Comparison of ENCODE assay signal across 13 cellular contexts in the genomic region with DNA sequence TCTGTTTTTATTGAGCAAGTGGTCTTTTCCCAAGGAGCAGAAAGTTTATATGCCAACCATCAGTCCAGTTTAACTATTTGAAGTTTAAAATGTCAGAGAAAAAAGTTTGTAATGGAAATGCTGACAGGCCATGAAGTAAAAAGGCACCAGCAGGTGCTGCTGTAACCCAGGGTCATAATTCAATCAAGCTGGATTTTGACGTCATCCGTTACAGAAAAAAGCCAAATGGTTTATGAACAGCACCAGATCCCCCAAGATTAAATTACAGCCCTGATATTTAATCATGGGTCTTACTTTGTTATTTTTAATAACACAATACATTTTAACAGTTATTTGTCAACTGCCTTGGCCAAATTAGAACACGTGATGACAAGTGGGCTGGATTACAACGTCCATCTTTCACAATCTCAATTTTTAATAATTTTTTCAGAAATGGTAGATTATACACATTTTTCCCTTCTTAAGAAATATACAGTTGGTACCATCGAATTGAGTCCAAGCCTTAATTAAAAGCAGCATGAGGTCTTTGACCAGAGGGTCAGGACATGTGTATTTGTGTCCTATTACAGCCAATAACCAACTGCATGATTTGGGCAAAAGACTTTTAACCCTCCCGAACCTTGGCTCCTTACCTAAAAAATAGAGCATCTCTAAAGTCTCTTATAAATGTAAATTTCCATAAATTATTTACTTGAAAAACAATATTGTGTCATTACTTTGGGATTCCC. TPM values are rescaled to one million over a fixed set of nuclear protein-coding genes. Genes with fewer than 3 reads are reported as not detected.
DNase-seq lines count a peak whose midpoint lies in the region; ATAC-seq and TF ChIP-seq lines count a peak whose summit lies in the region.
"Had no signal": no experiment of that assay in that cellular context is flagged by ENCODE, and none has a peak within 500 bp of the region (broad histone marks: within the 10 kb centered on the region; RNA-seq: fewer than 3 reads in every experiment).

No MANE protein-coding gene starts in this region.

- TF ChIP-seq EP300 in esophagus muscularis mucosa (IDR thresholded peaks at IDR 0.05): no peak

- H3K27me3 ChIP-seq in A673 (replicated peaks; ENCODE audit: insufficient read depth, low read depth, low read length, poor library complexity): no peaks in the 10 kb centered on the region
- H3K27me3 ChIP-seq in RWPE2 (ENCODE audit: insufficient read depth, poor library complexity, severe bottlenecking): no peaks in the 10 kb centered on the region
- no peaks in the 10 kb centered on the region for H3K27me3 ChIP-seq in foreskin keratinocyte
- no peaks in the 10 kb centered on the region for H3K27me3 ChIP-seq in esophagus muscularis mucosa
- H3K27me3 ChIP-seq: cardiac muscle cell, SJCRH30, upper lobe of left lung had no signal

- TF ChIP-seq POLR2A in esophagus muscularis mucosa (IDR thresholded peaks at IDR 0.05; ENCODE audit: low read depth): no peak

- H3K4me3 ChIP-seq in A673 (ENCODE audit: low read depth, low read length, poor library complexity, severe bottlenecking): no peak overlapping the region
- no peak overlapping the region for H3K4me3 ChIP-seq in RWPE2 (ENCODE audit: severe bottlenecking)
- H3K4me3 ChIP-seq in esophagus muscularis mucosa: no peak overlapping the region
- H3K4me3 ChIP-seq: cardiac muscle cell, GM23248, SJCRH30, upper lobe of left lung had no signal

- ATAC-seq in RWPE2 (ENCODE audit: low read depth) (no peak), foreskin keratinocyte (no peak), HG02938 (IDR thresholded peaks at IDR 0.05; ENCODE audit: unreplicated experiment) (no peak), GM19395 (IDR thresholded peaks at IDR 0.05; ENCODE audit: unreplicated experiment) (no peak)
- ATAC-seq: natural killer cell treated with Interleukin-12 subunit alpha and Interleukin-12 subunit beta and Interleukin-15 and Interleukin-18, amount 100 ng/mL, for 72 hours had no signal

- POLR2A ChIA-PET in A673 (lab: Charles Lee; ENCODE audit: low non-redundant PET): no interaction called here

- H3K4me1 ChIP-seq in A673 (ENCODE audit: insufficient read depth, low read length, poor library complexity, severe bottlenecking) (peaks cover 21% of the 10 kb centered on the region), RWPE2 (ENCODE audit: insufficient read depth, poor library complexity, severe bottlenecking) (no peaks in the 10 kb centered on the region), foreskin keratinocyte (no peaks in the 10 kb centered on the region), esophagus muscularis mucosa (peaks cover 8 to 26% (median 16%) of the 10 kb centered on the region in 4 donors)
- H3K4me1 ChIP-seq: SJCRH30 had no signal

- H3K27ac Mint-ChIP-seq in HFFc6: no peak overlapping the region
- H3K27ac Mint-ChIP-seq in activated T-cell treated with anti-CD3 and anti-CD28 coated beads, Interleukin-2, amount 50 U/mL, for 24 hours: no peak overlapping the region
- H3K27ac Mint-ChIP-seq: natural killer cell treated with Interleukin-12 subunit alpha and Interleukin-12 subunit beta and Interleukin-15 and Interleukin-18, amount 100 ng/mL, for 72 hours had no signal

- intact Hi-C loops in A673 (cut with micrococcal nuclease; ENCODE audit: unreplicated experiment): no loop called here
- intact Hi-C loops in esophagus muscularis mucosa (cut with DNase I): no loop called here

- WGBS in esophagus muscularis mucosa: 72% methylated on average over 6 of the region's 6 CpGs

- H3K27ac ChIP-seq in A673 (ENCODE audit: low read depth, low read length, poor library complexity, severe bottlenecking): no peak overlapping the region
- no peak overlapping the region for H3K27ac ChIP-seq in RWPE2 (ENCODE audit: poor library complexity, severe bottlenecking)
- no peak overlapping the region for H3K27ac ChIP-seq in foreskin keratinocyte
- H3K27ac ChIP-seq in esophagus muscularis mucosa (replicated peaks in 1 of 4): no peak overlapping the region
- H3K27ac ChIP-seq: cardiac muscle cell, GM23248, SJCRH30, upper lobe of left lung had no signal

- H3K9me3 Mint-ChIP-seq in HFFc6: no peaks in the 10 kb centered on the region
- H3K9me3 Mint-ChIP-seq in activated T-cell treated with anti-CD3 and anti-CD28 coated beads, Interleukin-2, amount 50 U/mL, for 24 hours: no peaks in the 10 kb centered on the region
- H3K9me3 Mint-ChIP-seq: natural killer cell treated with Interleukin-12 subunit alpha and Interleukin-12 subunit beta and Interleukin-15 and Interleukin-18, amount 100 ng/mL, for 72 hours had no signal

- peaks cover 18% of the 10 kb centered on the region for H3K36me3 Mint-ChIP-seq in HFFc6 (ENCODE audit: low read depth)
- H3K36me3 Mint-ChIP-seq in activated T-cell treated with anti-CD3 and anti-CD28 coated beads, Interleukin-2, amount 50 U/mL, for 24 hours (ENCODE audit: low read depth): no peaks in the 10 kb centered on the region
- H3K36me3 Mint-ChIP-seq: natural killer cell treated with Interleukin-12 subunit alpha and Interleukin-12 subunit beta and Interleukin-15 and Interleukin-18, amount 100 ng/mL, for 72 hours had no signal

- H3K4me3 Mint-ChIP-seq in HFFc6: no peak overlapping the region
- no peak overlapping the region for H3K4me3 Mint-ChIP-seq in activated T-cell treated with anti-CD3 and anti-CD28 coated beads, Interleukin-2, amount 50 U/mL, for 24 hours
- H3K4me3 Mint-ChIP-seq: natural killer cell treated with Interleukin-12 subunit alpha and Interleukin-12 subunit beta and Interleukin-15 and Interleukin-18, amount 100 ng/mL, for 72 hours had no signal

- H3K4me1 Mint-ChIP-seq in HFFc6 (ENCODE audit: low read depth): peaks cover 36% of the 10 kb centered on the region
- no peaks in the 10 kb centered on the region for H3K4me1 Mint-ChIP-seq in activated T-cell treated with anti-CD3 and anti-CD28 coated beads, Interleukin-2, amount 50 U/mL, for 24 hours (ENCODE audit: low read depth)

- H3K9me3 ChIP-seq in A673 (ENCODE audit: low read depth, low read length, poor library complexity, severe bottlenecking) (no peaks in the 10 kb centered on the region), RWPE2 (ENCODE audit: severe bottlenecking) (no peaks in the 10 kb centered on the region), esophagus muscularis mucosa (no peaks in the 10 kb centered on the region)
- H3K9me3 ChIP-seq: SJCRH30, upper lobe of left lung had no signal

- DNase-seq in A673 (ENCODE audit: low spot score) (peak; percentile 16), HFFc6 (no peak), RWPE2 (ENCODE audit: low spot score) (no peak), foreskin keratinocyte (no peak), esophagus muscularis mucosa (ENCODE audit: extremely low spot score) (no peak)
- no peak for DNase-seq in activated T-cell treated with anti-CD3 and anti-CD28 coated beads, Interleukin-2, amount 50 U/mL, for 24 hours
- DNase-seq: GM23248, upper lobe of left lung had no signal

- CTCF ChIA-PET in A673 (lab: Charles Lee): no interaction called here

- no TSS peak for BruUV-seq in A673 (replicated peaks; lab: Mats Ljungman, UMichigan)

- TF ChIP-seq CTCF in A673 (conservative IDR thresholded peaks at IDR 0.05; ENCODE audit: low read depth, low read length) (no peak; the same call in 1 of the 2 replicates), HFFc6 (IDR thresholded peaks at IDR 0.05) (peak; percentile 45), RWPE2 (IDR thresholded peaks at IDR 0.05; ENCODE audit: poor library complexity, severe bottlenecking) (peak; percentile 29), foreskin keratinocyte (conservative IDR thresholded peaks at IDR 0.05) (peak; percentile 47), esophagus muscularis mucosa (IDR thresholded peaks at IDR 0.05) (peak in 1 of 3 experiments; percentile 6)

- H3K36me3 ChIP-seq in A673 (ENCODE audit: insufficient read depth, low read length, poor library complexity, severe bottlenecking): no peaks in the 10 kb centered on the region
- no peaks in the 10 kb centered on the region for H3K36me3 ChIP-seq in RWPE2 (ENCODE audit: low read depth)
- no peaks in the 10 kb centered on the region for H3K36me3 ChIP-seq in esophagus muscularis mucosa
- H3K36me3 ChIP-seq: cardiac muscle cell, SJCRH30, upper lobe of left lung had no signal

- H3K27me3 Mint-ChIP-seq in HFFc6 (ENCODE audit: insufficient read depth): no peaks in the 10 kb centered on the region
- H3K27me3 Mint-ChIP-seq in activated T-cell treated with anti-CD3 and anti-CD28 coated beads, Interleukin-2, amount 50 U/mL, for 24 hours: peaks cover under 1% of the 10 kb centered on the region

RNA-seq across cellular contexts. Expression of a gene that starts 10.0 kb away (rescaled TPM):
- 143 and 147 TPM in 2 replicates for total RNA-seq in A673 (2021)
- total RNA-seq in HFFc6 (2021; fragmentation: NEBNext Ultra II Directional; extraction: Animal tissue kit (Norgen Biotek cat#: 25700)): 10 to 100 TPM; 50.4 to 71.1 (median 59.0) TPM
- total RNA-seq in foreskin keratinocyte: 7.3 and 7.5 TPM in 2 replicates
- 0.88 and 1.1 TPM in 2 replicates for polyA plus RNA-seq in foreskin keratinocyte
- total RNA-seq in esophagus muscularis mucosa: 10 to 100 TPM; 58.0 to 84.3 (median 68.1) TPM
